Comparison of ENCODE assay signal across 8 cellular contexts in the genomic region with DNA sequence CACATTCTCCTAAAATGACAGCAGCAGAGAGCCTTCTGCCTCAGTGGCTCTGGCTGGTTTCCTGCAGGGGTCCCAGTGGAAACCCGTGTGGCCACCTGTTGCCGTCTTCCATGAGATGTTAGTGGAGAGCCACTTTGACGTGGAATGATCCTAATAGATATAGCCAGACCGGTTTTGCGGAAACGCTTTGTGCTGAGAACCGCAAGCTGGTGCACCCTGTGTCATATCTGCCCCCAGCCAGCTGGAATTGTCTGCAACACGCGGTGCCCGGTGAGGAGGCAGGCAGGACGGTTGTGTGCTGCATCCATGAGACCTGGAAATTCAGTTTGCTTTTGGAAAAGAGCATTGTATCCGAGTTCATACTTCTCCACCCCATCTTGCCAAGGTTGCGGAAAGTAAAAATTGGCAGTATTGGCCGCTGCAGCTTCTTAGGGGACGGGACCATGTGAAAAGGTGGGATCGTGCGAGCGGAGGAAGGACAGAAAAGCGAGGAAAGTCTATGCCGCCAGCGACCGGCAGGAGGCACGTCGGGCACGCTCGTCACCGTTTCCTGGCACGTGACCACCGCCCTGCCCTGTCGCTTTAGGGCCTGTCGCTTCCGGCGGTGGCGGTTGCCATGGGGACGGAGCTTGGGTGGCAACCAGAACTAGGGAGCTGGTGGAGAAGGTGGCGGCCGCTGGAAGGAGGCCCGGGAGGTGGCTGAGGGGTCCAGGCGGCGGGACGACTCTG.
DNase-seq lines count a peak whose midpoint lies in the region; ATAC-seq and TF ChIP-seq lines count a peak whose summit lies in the region.

A gene with protein sequence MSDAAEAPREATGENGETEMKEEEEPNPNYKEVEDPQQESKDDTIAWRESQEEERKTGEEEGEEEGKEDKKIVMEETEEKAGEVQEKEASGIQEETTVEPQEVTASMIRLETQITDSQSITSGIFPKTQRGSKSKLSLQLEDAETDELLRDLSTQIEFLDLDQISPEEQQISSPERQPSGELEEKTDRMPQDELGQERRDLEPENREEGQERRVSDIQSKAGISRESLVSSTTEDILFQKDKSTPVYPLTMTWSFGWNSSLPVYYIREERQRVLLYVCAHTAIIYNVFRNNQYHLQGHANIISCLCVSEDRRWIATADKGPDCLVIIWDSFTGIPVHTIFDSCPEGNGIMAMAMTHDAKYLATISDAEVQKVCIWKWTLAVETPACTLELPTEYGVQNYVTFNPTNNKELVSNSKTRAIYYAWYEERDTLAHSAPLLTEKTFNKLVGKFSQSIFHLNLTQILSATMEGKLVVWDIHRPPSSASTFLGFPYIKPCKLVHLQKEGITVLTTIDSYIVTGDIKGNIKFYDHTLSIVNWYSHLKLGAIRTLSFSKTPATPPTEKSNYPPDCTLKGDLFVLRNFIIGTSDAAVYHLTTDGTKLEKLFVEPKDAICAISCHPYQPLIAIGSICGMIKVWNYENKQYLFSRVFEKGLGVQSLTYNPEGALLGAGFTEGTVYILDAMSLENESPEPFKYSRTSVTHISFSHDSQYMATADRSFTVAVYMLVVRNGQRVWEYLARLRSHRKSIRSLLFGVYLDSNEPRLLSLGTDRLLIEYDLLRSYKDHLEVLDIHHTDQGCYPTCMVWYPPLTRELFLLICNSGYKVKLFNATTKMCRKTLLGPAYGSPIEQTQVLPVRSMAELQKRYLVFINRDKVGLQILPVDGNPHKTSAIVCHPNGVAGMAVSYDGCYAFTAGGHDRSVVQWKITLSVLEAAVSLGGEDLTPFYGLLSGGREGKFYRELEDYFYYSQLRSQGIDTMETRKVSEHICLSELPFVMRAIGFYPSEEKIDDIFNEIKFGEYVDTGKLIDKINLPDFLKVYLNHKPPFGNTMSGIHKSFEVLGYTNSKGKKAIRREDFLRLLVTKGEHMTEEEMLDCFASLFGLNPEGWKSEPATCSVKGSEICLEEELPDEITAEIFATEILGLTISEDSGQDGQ (plus strand): TSS at position 643 of the 729 bp plus-strand sequence. CDS start 2,714 bp downstream, outside the sequence.

- peak; percentile 46 for TF ChIP-seq POLR2A in erythroblast (IDR thresholded peaks at IDR 0.05; ENCODE audit: low read length)

- in situ Hi-C loops in ACHN (cut with HindIII; ENCODE audit: low pct_ligation_motif_present, low pct_unique_long_range_greater_than_20kb, low sequenced_read_pairs) = no loop called here

- DNase-seq in ACHN (peak; percentile 79), NCI-H526 (lab: John Stamatoyannopoulos, UW) (peak; percentile 91 to 96), activated T-cell treated with anti-CD3 and anti-CD28 coated beads for 24 hours (ENCODE audit: low read depth) (peak; percentile 91), erythroblast (lab: John Stamatoyannopoulos, UW) (peak; percentile 96 to 97)
- DNase-seq in stimulated activated CD8-positive, alpha-beta memory T cell treated with anti-CD3 and anti-CD28 coated beads, Interleukin-7, amount 100 ng/mL, for 1 hour (ENCODE audit: low read depth in 2 of 2) = peak; percentile 91 to 95

- no peaks in the 10 kb centered on the region for H3K4me1 ChIP-seq in muscle layer of colon (ENCODE audit: insufficient read depth, low read length)

- no peak within 1 kb of the TSS for H3K9ac ChIP-seq in muscle layer of colon (ENCODE audit: low read length)

- H3K36me3 ChIP-seq in muscle layer of colon (ENCODE audit: insufficient read depth, low read length) = peaks cover 17% of the 10 kb centered on the region

- ATAC-seq in GM18868 (IDR thresholded peaks at IDR 0.05; ENCODE audit: unreplicated experiment) (peak; percentile 98), HG03175 (IDR thresholded peaks at IDR 0.05; ENCODE audit: unreplicated experiment) (peak; percentile 97)

- H3K4me3 ChIP-seq in muscle layer of colon (ENCODE audit: low read depth in 1 of 2, low read length in 2 of 2) = peak within 1 kb of the TSS; percentile 25 to 50

- peak within 1 kb of the TSS; percentile 69 for H3K27ac ChIP-seq in muscle layer of colon (ENCODE audit: low read depth, low read length)

- H3K9me3 ChIP-seq in muscle layer of colon (ENCODE audit: low read length) = no peaks in the 10 kb centered on the region

- H3K27me3 ChIP-seq in muscle layer of colon (ENCODE audit: control insufficient read depth in 1 of 2, insufficient read depth in 2 of 2, low read length in 2 of 2) = no peaks in the 10 kb centered on the region

Comparison
In these comparisons a context has a peak if more than half of its experiments do, and no peak if none do; other contexts are left out.
1. Peak in every context shown above with its lines: DNase-seq, ATAC-seq, H3K4me3 ChIP-seq and H3K27ac ChIP-seq.